1 cellular context compared by ENCODE assay signal in genomic region chr19:48749571-48750198, GRCh38.
TF ChIP-seq lines count a peak whose summit lies in the region.

No MANE protein-coding gene starts in this region.

TF ChIP-seq in HepG2, 621 proteins besides CTCF, POLR2A, EP300 and RAD21:
- TF ChIP-seq ZNF557 (CRISPR knock-in tag; IDR thresholded peaks at IDR 0.05), result no peak
- TF ChIP-seq, protein P1, sequence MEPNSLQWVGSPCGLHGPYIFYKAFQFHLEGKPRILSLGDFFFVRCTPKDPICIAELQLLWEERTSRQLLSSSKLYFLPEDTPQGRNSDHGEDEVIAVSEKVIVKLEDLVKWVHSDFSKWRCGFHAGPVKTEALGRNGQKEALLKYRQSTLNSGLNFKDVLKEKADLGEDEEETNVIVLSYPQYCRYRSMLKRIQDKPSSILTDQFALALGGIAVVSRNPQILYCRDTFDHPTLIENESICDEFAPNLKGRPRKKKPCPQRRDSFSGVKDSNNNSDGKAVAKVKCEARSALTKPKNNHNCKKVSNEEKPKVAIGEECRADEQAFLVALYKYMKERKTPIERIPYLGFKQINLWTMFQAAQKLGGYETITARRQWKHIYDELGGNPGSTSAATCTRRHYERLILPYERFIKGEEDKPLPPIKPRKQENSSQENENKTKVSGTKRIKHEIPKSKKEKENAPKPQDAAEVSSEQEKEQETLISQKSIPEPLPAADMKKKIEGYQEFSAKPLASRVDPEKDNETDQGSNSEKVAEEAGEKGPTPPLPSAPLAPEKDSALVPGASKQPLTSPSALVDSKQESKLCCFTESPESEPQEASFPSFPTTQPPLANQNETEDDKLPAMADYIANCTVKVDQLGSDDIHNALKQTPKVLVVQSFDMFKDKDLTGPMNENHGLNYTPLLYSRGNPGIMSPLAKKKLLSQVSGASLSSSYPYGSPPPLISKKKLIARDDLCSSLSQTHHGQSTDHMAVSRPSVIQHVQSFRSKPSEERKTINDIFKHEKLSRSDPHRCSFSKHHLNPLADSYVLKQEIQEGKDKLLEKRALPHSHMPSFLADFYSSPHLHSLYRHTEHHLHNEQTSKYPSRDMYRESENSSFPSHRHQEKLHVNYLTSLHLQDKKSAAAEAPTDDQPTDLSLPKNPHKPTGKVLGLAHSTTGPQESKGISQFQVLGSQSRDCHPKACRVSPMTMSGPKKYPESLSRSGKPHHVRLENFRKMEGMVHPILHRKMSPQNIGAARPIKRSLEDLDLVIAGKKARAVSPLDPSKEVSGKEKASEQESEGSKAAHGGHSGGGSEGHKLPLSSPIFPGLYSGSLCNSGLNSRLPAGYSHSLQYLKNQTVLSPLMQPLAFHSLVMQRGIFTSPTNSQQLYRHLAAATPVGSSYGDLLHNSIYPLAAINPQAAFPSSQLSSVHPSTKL (CRISPR knock-in tag; IDR thresholded peaks at IDR 0.05), result no peak
- 0 out of 2 replicates have a peak, but pooled peaks have one; percentile 54 for TF ChIP-seq ZBTB26 (CRISPR knock-in tag; IDR thresholded peaks at IDR 0.05; ENCODE audit: borderline replicate concordance)
